4 cellular contexts compared by ENCODE assay signal in the genomic region with DNA sequence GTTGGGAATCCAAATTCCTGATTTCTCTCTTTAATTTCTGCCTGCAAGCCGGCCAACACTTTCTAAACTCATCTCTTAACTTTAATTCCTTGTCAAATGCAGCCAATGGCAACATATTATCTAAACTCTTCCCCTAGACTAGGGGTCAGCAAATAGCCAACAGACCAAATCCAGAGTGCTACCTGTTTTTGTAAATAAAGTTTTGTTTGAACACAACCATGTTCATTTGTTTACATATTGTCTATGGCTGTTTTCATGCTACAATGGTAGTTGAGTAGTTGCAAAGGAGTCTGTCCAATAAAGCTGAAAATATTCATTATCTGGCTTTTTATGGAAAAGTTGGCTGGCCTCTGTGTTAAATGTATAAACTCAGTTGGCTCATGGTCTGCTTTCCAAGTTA.
"Had no signal": no experiment of that assay in that cellular context is flagged by ENCODE, and none has a peak within 500 bp of the region (broad histone marks: within the 10 kb centered on the region; RNA-seq: fewer than 3 reads in every experiment).

No MANE protein-coding gene starts in this region.

- H3K4me1 Mint-ChIP-seq: GM23338, IgD-negative memory B cell had no signal

- H3K9me3 Mint-ChIP-seq: GM23338, H9, IgD-negative memory B cell had no signal

- DNase-seq: H9, HCEC 1CT had no signal

- H3K4me3 Mint-ChIP-seq: GM23338, H9, IgD-negative memory B cell had no signal

- H3K27ac Mint-ChIP-seq: GM23338, H9, IgD-negative memory B cell had no signal
